30 cellular contexts compared by ENCODE assay signal in genomic region chr9:115814081-115814480, GRCh38.
DNase-seq lines count a peak whose midpoint lies in the region; ATAC-seq, FAIRE-seq and TF ChIP-seq lines count a peak whose summit lies in the region.
"Had no signal": no experiment of that assay in that cellular context is flagged by ENCODE, and none has a peak within 500 bp of the region (broad histone marks: within the 10 kb centered on the region; RNA-seq: fewer than 3 reads in every experiment).

No MANE protein-coding gene starts in this region.

- POLR2A ChIA-PET in SK-N-SH (lab: Yijun Ruan, JAX): no interaction called here

- CTCF ChIA-PET in SK-N-SH (lab: Yijun Ruan, JAX): no interaction called here

- H2AFZ ChIP-seq in SK-N-SH (ENCODE audit: low read depth): no peak overlapping the region

- WGBS in SK-N-SH (ENCODE audit: low lambda C conversion rate): 94% methylated on average over 1 of the region's 1 CpG

- no peak overlapping the region for H3K4me3 ChIP-seq in SK-N-SH (ENCODE audit: low read depth in 2 of 2, low read length in 1 of 2)
- H3K4me3 ChIP-seq: A549; BLaER1; BLaER1 treated with 17β-estradiol and CSF1 and Interleukin-3, amounts not matched to agents 10 nM and 100 nM had no signal

- DNase-seq in SK-N-SH (no peak), H54 (ENCODE audit: insufficient read length, low spot score) (no peak), NCI-H345 treated with DMSO at 0.1 percent for 48 hours (lab: John Stamatoyannopoulos, UW; ENCODE audit: unreplicated experiment) (no peak)
- DNase-seq: 8988T; ACHN; AML-193; BE2C; C1 segment of cervical spinal cord; Caco-2; Calu3; CD4-positive, alpha-beta memory T cell; CD4-positive, alpha-beta T cell; CD4-positive, CD25-positive, alpha-beta regulatory T cell; CD8-positive, alpha-beta memory T cell; CD8-positive, alpha-beta T cell; COR-L47; DMS 273 treated with DMSO at 0.1 percent for 48 hours; DMS153; DMS53; DMS79; DMS79 treated with DMSO at 0.1 percent for 48 hours; DND-41; EL had no signal

- peaks cover 5% of the 10 kb centered on the region for H3F3A ChIP-seq in SK-N-SH (replicated peaks; ENCODE audit: insufficient read depth)

- no peaks in the 10 kb centered on the region for H3K9me3 ChIP-seq in SK-N-SH
- H3K9me3 ChIP-seq: BE2C, BLaER1, Caco-2 had no signal

- no peak for ATAC-seq in SK-N-SH treated with all-trans-retinoic acid at 6 μM for 48 hours
- ATAC-seq: A549; CD8-positive, alpha-beta T cell had no signal

- H3K4me2 ChIP-seq in SK-N-SH: no peak overlapping the region
- H3K4me2 ChIP-seq: A549; BLaER1; BLaER1 treated with 17β-estradiol and CSF1 and Interleukin-3, amounts not matched to agents 10 nM and 100 nM had no signal

- no peaks in the 10 kb centered on the region for H3K27me3 ChIP-seq in SK-N-SH (ENCODE audit: insufficient read depth)
- H3K27me3 ChIP-seq: BE2C; BLaER1; BLaER1 treated with 17β-estradiol and CSF1 and Interleukin-3, amounts not matched to agents 10 nM and 100 nM had no signal

- H3K79me2 ChIP-seq in SK-N-SH (ENCODE audit: insufficient read depth): no peaks in the 10 kb centered on the region

- no peak for TF ChIP-seq CTCF in SK-N-SH (IDR thresholded peaks at IDR 0.05)

- peaks cover 0 to 4% of the 10 kb centered on the region in 2 experiments for H3K36me3 ChIP-seq in SK-N-SH (replicated peaks in 1 of 2; ENCODE audit: control insufficient read depth in 1 of 2, insufficient read depth in 2 of 2, low read length in 1 of 2)
- H3K36me3 ChIP-seq: BE2C; BLaER1; BLaER1 treated with 17β-estradiol and CSF1 and Interleukin-3, amounts not matched to agents 10 nM and 100 nM had no signal

- FAIRE-seq in H54 (lab: Jason Lieb, UNC): peak; percentile 80
- FAIRE-seq: A549, D721Med had no signal

- no peaks in the 10 kb centered on the region for H3K4me1 ChIP-seq in SK-N-SH (ENCODE audit: control insufficient read depth in 1 of 2, insufficient read depth in 2 of 2, low read depth in 1 of 2, low read length in 1 of 2)
- H3K4me1 ChIP-seq: BE2C; BLaER1; BLaER1 treated with 17β-estradiol and CSF1 and Interleukin-3, amounts not matched to agents 10 nM and 100 nM; Caco-2 had no signal

- no peaks in the 10 kb centered on the region for H3K9me2 ChIP-seq in SK-N-SH

- no peak overlapping the region for H3K27ac ChIP-seq in SK-N-SH (ENCODE audit: low read depth in 2 of 2, low read length in 1 of 2)
- H3K27ac ChIP-seq: 22Rv1; A549; BLaER1; BLaER1 treated with 17β-estradiol and CSF1 and Interleukin-3, amounts not matched to agents 10 nM and 100 nM; C4-2B had no signal

- H4K20me1 ChIP-seq in SK-N-SH (ENCODE audit: insufficient read depth): no peaks in the 10 kb centered on the region
- H4K20me1 ChIP-seq: BLaER1; BLaER1 treated with 17β-estradiol and CSF1 and Interleukin-3, amounts not matched to agents 10 nM and 100 nM had no signal

- no peak for TF ChIP-seq RAD21 in SK-N-SH (IDR thresholded peaks at IDR 0.05; ENCODE audit: low read length)

- H3K9ac ChIP-seq in SK-N-SH: no peak overlapping the region
- H3K9ac ChIP-seq: BLaER1; BLaER1 treated with 17β-estradiol and CSF1 and Interleukin-3, amounts not matched to agents 10 nM and 100 nM had no signal

- TF ChIP-seq POLR2A in H54 (IDR thresholded peaks at IDR 0.05; ENCODE audit: low read depth, low read length): no peak

- TF ChIP-seq EP300 in SK-N-SH (IDR thresholded peaks at IDR 0.05; ENCODE audit: borderline replicate concordance in 1 of 2, low read depth in 1 of 2, low read length in 1 of 2): no peak

TF ChIP-seq in SK-N-SH treated with all-trans-retinoic acid at 6 μM for 48 hours, 23 proteins besides CTCF, POLR2A, EP300 and RAD21:
- no peak for TF ChIP-seq CREB5 (CRISPR knock-in tag; IDR thresholded peaks at IDR 0.05; ENCODE audit: low read depth)
- TF ChIP-seq ZNF8 (CRISPR knock-in tag; IDR thresholded peaks at IDR 0.05): peak; percentile 96

TF ChIP-seq in SK-N-SH, 30 proteins besides CTCF, POLR2A, EP300 and RAD21:
- TF ChIP-seq MAX (IDR thresholded peaks at IDR 0.05; ENCODE audit: low read depth) (no peak), REST (IDR thresholded peaks at IDR 0.05; ENCODE audit: low read depth, low read length) (no peak), USF1 (IDR thresholded peaks at IDR 0.05; ENCODE audit: borderline replicate concordance, low read depth) (no peak), CHD2 (IDR thresholded peaks at IDR 0.05; ENCODE audit: low read length, partially characterized antibody) (no peak), TEAD4 (IDR thresholded peaks at IDR 0.05; ENCODE audit: borderline replicate concordance, insufficient read depth) (no peak), RCOR1 (IDR thresholded peaks at IDR 0.05; ENCODE audit: low read length) (no peak), FOSL2 (IDR thresholded peaks at IDR 0.05; ENCODE audit: borderline replicate concordance, low read depth) (no peak), MXI1 (IDR thresholded peaks at IDR 0.05; ENCODE audit: low read depth, low read length) (no peak), RXRA (IDR thresholded peaks at IDR 0.05; ENCODE audit: borderline replicate concordance, low read depth) (no peak), FOXJ3 (CRISPR knock-in tag; IDR thresholded peaks at IDR 0.05) (no peak), YY1 (IDR thresholded peaks at IDR 0.05; ENCODE audit: low read depth) (no peak), IRF3 (IDR thresholded peaks at IDR 0.05; ENCODE audit: low read depth, low read length) (no peak)
- TF ChIP-seq, protein P1, sequence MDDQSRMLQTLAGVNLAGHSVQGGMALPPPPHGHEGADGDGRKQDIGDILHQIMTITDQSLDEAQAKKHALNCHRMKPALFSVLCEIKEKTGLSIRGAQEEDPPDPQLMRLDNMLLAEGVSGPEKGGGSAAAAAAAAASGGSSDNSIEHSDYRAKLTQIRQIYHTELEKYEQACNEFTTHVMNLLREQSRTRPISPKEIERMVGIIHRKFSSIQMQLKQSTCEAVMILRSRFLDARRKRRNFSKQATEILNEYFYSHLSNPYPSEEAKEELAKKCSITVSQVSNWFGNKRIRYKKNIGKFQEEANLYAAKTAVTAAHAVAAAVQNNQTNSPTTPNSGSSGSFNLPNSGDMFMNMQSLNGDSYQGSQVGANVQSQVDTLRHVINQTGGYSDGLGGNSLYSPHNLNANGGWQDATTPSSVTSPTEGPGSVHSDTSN (IDR thresholded peaks at IDR 0.05): no peak
- TF ChIP-seq, protein P2, sequence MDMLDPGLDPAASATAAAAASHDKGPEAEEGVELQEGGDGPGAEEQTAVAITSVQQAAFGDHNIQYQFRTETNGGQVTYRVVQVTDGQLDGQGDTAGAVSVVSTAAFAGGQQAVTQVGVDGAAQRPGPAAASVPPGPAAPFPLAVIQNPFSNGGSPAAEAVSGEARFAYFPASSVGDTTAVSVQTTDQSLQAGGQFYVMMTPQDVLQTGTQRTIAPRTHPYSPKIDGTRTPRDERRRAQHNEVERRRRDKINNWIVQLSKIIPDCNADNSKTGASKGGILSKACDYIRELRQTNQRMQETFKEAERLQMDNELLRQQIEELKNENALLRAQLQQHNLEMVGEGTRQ (IDR thresholded peaks at IDR 0.05; ENCODE audit: borderline replicate concordance, low read depth, low read length): no peak
